Comparison of ENCODE assay signal across 8 cellular contexts in the genomic region with DNA sequence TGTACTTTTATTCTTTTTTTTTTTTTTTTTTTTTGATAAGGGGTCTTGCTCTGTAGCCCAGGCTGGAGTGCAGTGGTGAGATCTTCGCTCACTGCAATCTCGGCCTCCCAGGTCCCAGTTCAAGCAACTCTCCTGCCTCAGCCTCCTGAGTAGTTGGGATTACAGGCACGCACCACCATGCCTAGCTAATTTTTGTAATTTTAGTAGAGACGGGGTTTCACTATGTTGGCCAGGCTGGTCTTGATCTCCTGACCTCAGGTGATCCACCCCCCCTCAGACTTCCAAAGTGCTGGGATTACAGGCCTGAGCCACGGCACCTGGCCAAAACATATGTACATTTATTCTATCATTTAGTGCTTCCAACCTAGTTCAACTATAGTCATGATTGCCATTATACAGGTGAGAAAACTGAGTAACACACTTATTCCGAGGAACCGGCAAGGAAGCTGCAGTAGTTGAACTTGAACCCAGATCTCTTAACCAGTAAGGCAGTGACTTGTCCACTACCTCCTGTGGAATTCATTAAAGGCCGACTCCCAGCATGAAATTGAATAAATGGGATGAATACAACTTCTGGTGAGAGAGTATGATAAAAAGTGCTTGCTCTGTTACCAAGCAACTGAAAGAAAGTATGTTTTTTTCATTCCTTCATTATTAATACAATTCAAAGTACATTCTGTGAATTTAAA. TPM values are rescaled to one million over a fixed set of nuclear protein-coding genes. Genes with fewer than 3 reads are reported as not detected.
DNase-seq lines count a peak whose midpoint lies in the region; ATAC-seq, FAIRE-seq and TF ChIP-seq lines count a peak whose summit lies in the region.

No MANE protein-coding gene starts in this region.

- peaks cover 37% of the 10 kb centered on the region for H3K79me2 ChIP-seq in DND-41 (ENCODE audit: insufficient read depth, low read length)

- H2AFZ ChIP-seq in DND-41 (ENCODE audit: low read depth, low read length), result peak overlapping the region; percentile 65

- ATAC-seq in DND-41 (ENCODE audit: insufficient read depth, low read depth) (no peak), GM21423 (IDR thresholded peaks at IDR 0.05; ENCODE audit: unreplicated experiment) (no peak)

- peaks cover 8% of the 10 kb centered on the region for H3K4me1 ChIP-seq in DND-41 (ENCODE audit: insufficient read depth, low read length)
- H3K4me1 ChIP-seq in SJSA1 (replicated peaks), result peaks cover 5% of the 10 kb centered on the region; the same call in 1 of the 2 replicates
- peaks cover 0 to 27% (median 24%) of the 10 kb centered on the region in 4 donors for H3K4me1 ChIP-seq in esophagus muscularis mucosa
- H3K4me1 ChIP-seq in rectal smooth muscle tissue (ENCODE audit: control insufficient read depth, insufficient read depth, low read length), result no peaks in the 10 kb centered on the region

- TF ChIP-seq CTCF in DND-41 (IDR thresholded peaks at IDR 0.05; ENCODE audit: borderline replicate concordance, extremely low read depth, low read length, poor library complexity, severe bottlenecking), result no peak
- no peak for TF ChIP-seq CTCF in esophagus muscularis mucosa (IDR thresholded peaks at IDR 0.05)

- no peak for FAIRE-seq in RCC 7860 (lab: Jason Lieb, UNC)

- H3K27me3 ChIP-seq in DND-41 (ENCODE audit: insufficient read depth, low read length, poor library complexity) (no peaks in the 10 kb centered on the region), SJSA1 (replicated peaks) (no peaks in the 10 kb centered on the region), esophagus muscularis mucosa (no peaks in the 10 kb centered on the region), rectal smooth muscle tissue (ENCODE audit: control insufficient read depth, insufficient read depth, low read length) (no peaks in the 10 kb centered on the region)

- intact Hi-C loops in esophagus muscularis mucosa (cut with DNase I), result loop anchor here (5.0 to 10.0 kb wide), 4 partner anchors 50 to 410 kb away; a partner anchor contains a TSS

- 96% methylated on average over 8 of the region's 8 CpGs for WGBS in esophagus muscularis mucosa

- no peak for TF ChIP-seq POLR2A in esophagus muscularis mucosa (IDR thresholded peaks at IDR 0.05; ENCODE audit: low read depth)

- no peaks in the 10 kb centered on the region for H4K20me1 ChIP-seq in DND-41 (ENCODE audit: insufficient read depth, low read length)

- TF ChIP-seq EP300 in esophagus muscularis mucosa (IDR thresholded peaks at IDR 0.05), result no peak

- H3K4me3 ChIP-seq in DND-41 (ENCODE audit: low read depth in 1 of 2, low read length in 2 of 2), result peak overlapping the region in 1 of 2 experiments; percentile 59; a peak in 3 of 4 replicates
- peak overlapping the region; percentile 62 for H3K4me3 ChIP-seq in SJSA1
- H3K4me3 ChIP-seq in esophagus muscularis mucosa, result peak overlapping the region; percentile 68 to 81 (median 76)
- peak overlapping the region; percentile 83 for H3K4me3 ChIP-seq in rectal smooth muscle tissue (ENCODE audit: low read length)

- H3K4me2 ChIP-seq in DND-41 (ENCODE audit: insufficient read depth, low read length), result peak overlapping the region; percentile 55

- H3K9ac ChIP-seq in DND-41 (ENCODE audit: low read depth, low read length) (peak overlapping the region; percentile 62), rectal smooth muscle tissue (ENCODE audit: low read length) (no peak overlapping the region)

- H3K9me3 ChIP-seq in DND-41 (ENCODE audit: insufficient read depth, low read length, severe bottlenecking), result no peaks in the 10 kb centered on the region
- 0 out of 2 replicates have a peak, but pooled peaks cover 3% of the 10 kb centered on the region for H3K9me3 ChIP-seq in SJSA1 (replicated peaks)
- no peaks in the 10 kb centered on the region for H3K9me3 ChIP-seq in esophagus muscularis mucosa

- no peaks in the 10 kb centered on the region; the same call in 1 of the 2 replicates for H3K36me3 ChIP-seq in DND-41 (ENCODE audit: insufficient read depth, low read length)
- no peaks in the 10 kb centered on the region for H3K36me3 ChIP-seq in SJSA1
- H3K36me3 ChIP-seq in esophagus muscularis mucosa, result peaks cover 0 to 6% (median 0%) of the 10 kb centered on the region in 4 donors
- peaks cover 2% of the 10 kb centered on the region for H3K36me3 ChIP-seq in rectal smooth muscle tissue (ENCODE audit: control insufficient read depth, insufficient read depth, low read length)

- H3K27ac ChIP-seq in DND-41 (ENCODE audit: low read length) (peak overlapping the region; percentile 80), SJSA1 (peak overlapping the region; percentile 97), esophagus muscularis mucosa (replicated peaks in 1 of 4) (peak overlapping the region; percentile 93 to 97 (median 95)), rectal smooth muscle tissue (ENCODE audit: low read depth, low read length) (peak overlapping the region; percentile 98)

- DNase-seq in DND-41 (no peak), SJSA1 (ENCODE audit: low read depth in 1 of 2, low spot score in 2 of 2) (no peak), esophagus muscularis mucosa (ENCODE audit: extremely low spot score) (no peak), NCI-H2196 treated with DMSO at 0.1 percent for 48 hours (lab: John Stamatoyannopoulos, UW; ENCODE audit: unreplicated experiment) (no peak), RCC 7860 (ENCODE audit: low spot score) (no peak)
- DNase-seq in stimulated activated naive CD4-positive, alpha-beta T cell treated with Interleukin-2 at 50 U/mL for 16 hours (lab: John Stamatoyannopoulos, UW), result no peak

RNA-seq across cellular contexts. Expression of a gene that starts 0.8 kb away (rescaled TPM):
- 17.6 and 19.9 TPM in 2 replicates for total RNA-seq in SJSA1 (2014; rRNA removed; shearing (Covaris generic))
- total RNA-seq in esophagus muscularis mucosa, result 10 to 100 TPM; 26.8 to 43.2 (median 32.8) TPM
